16 cellular contexts compared by ENCODE assay signal in the genomic region with DNA sequence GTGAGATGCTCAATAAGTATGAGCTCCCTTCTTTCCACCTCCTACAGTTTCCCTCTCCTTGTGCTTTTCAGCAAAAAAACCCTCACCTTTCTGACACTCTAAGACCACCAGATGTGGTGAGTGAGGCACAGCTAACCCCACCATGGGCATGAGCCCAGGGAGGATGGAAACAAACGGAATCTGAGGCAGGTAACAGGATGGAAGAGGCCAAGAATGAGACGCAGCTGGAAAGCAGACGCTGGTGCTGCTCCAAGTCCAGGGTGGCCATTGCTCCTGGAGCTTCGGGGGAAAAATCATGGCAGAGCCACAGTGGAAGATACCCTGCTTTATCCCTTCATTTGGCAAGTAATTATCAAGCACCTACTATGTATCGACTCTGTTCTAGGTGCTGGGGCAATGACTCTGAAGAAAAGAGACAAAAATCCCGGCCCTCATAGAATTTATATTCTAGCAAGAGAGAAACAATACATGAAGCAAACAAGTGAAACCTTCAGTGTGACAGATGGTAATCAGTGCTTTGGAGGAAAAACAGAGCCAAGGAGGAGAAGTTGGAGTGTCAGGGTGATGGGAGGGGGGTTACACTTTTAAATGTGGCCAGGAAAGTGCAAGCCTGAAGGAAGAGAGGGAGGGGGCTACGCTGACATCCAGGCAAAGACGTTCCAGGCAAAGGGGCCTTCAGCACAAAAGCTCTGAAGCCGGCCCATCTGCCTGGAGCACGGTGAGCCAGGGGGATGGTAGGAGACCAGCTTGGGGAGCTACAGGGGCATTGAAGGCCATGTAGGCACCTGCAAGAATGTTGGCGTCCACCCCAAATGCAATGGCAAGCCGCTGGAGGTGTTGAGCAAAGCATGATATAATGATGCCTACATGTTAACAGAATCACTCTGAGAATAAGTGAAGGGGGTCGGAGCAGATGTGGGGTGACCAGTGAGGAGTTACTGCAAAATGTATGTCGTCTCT.
A peak's percentile ranks its signal among the peaks of the same experiment; 100 is the strongest.
DNase-seq lines count a peak whose midpoint lies in the region; ATAC-seq and TF ChIP-seq lines count a peak whose summit lies in the region.
"Had no signal": no experiment of that assay in that cellular context is flagged by ENCODE, and none has a peak within 500 bp of the region (broad histone marks: within the 10 kb centered on the region; RNA-seq: fewer than 3 reads in every experiment).

No MANE protein-coding gene starts in this region.

- no peak overlapping the region for H3K27ac Mint-ChIP-seq in activated CD8-positive, alpha-beta T cell treated with anti-CD3 and anti-CD28 coated beads, Interleukin-2, amount 10 ng/mL, durations not matched to agents 7 days and 5 days
- no peak overlapping the region for H3K27ac Mint-ChIP-seq in activated CD8-positive, alpha-beta T cell treated with anti-CD3 and anti-CD28 coated beads for 36 hours
- H3K27ac Mint-ChIP-seq in GM23338 = no peak overlapping the region

- intact Hi-C loops in activated CD8-positive, alpha-beta T cell treated with anti-CD3 and anti-CD28 coated beads for 36 hours (cut with micrococcal nuclease) = no loop called here
- intact Hi-C loops in colonic mucosa (cut with DNase I) = no loop called here
- intact Hi-C loops in sigmoid colon (cut with DNase I) = loop anchor here (10.0 kb wide), 1 partner anchor 165 kb away; no protein-coding TSS in a partner anchor

- WGBS in sigmoid colon, 2 donors = 90 to 92% methylated on average over 14 of the region's 14 CpGs

- H3K9me3 ChIP-seq in colonic mucosa = no peaks in the 10 kb centered on the region
- H3K9me3 ChIP-seq in sigmoid colon = no peaks in the 10 kb centered on the region
- H3K9me3 ChIP-seq: A549 had no signal

- TF ChIP-seq CTCF in activated CD8-positive, alpha-beta T cell treated with anti-CD3 and anti-CD28 coated beads for 36 hours (IDR thresholded peaks at IDR 0.05) = no peak
- no peak for TF ChIP-seq CTCF in GM23338 (conservative IDR thresholded peaks at IDR 0.05; ENCODE audit: low read depth in 2 of 2)
- no peak for TF ChIP-seq CTCF in colonic mucosa (IDR thresholded peaks at IDR 0.05)
- no peak for TF ChIP-seq CTCF in sigmoid colon (IDR thresholded peaks at IDR 0.05)

- H3K9ac ChIP-seq in colonic mucosa (ENCODE audit: low read depth in 2 of 2, low read length in 2 of 2) = no peak overlapping the region

- peak; percentile 14 for DNase-seq in activated CD8-positive, alpha-beta T cell treated with anti-CD3 and anti-CD28 coated beads, Interleukin-2, amount 10 ng/mL, durations not matched to agents 7 days and 5 days
- DNase-seq in activated CD8-positive, alpha-beta T cell treated with anti-CD3 and anti-CD28 coated beads for 36 hours = no peak
- DNase-seq in GM23338 (ENCODE audit: low spot score) (no peak), colonic mucosa (peak; percentile 4), sigmoid colon (peak; percentile 15), NCI-H2227 (lab: John Stamatoyannopoulos, UW; ENCODE audit: unreplicated experiment) (no peak)
- DNase-seq: DMS53, MV-4-11, NCI-H1417 treated with DMSO at 0.1 percent for 48 hours, NCI-H446 treated with DMSO at 0.1 percent for 48 hours had no signal

- no peak for TF ChIP-seq EP300 in sigmoid colon (IDR thresholded peaks at IDR 0.05)

- TF ChIP-seq POLR2A in sigmoid colon (IDR thresholded peaks at IDR 0.05) = no peak

- no peak overlapping the region for H3K4me2 ChIP-seq in GM23338
- H3K4me2 ChIP-seq: A549 had no signal

- peak overlapping the region; percentile 38; the same call in 1 of the 2 replicates for H2AFZ ChIP-seq in GM23338

- H3K9me2 ChIP-seq in GM23338 (ENCODE audit: insufficient read depth) = no peaks in the 10 kb centered on the region

- ATAC-seq in activated CD8-positive, alpha-beta T cell treated with anti-CD3 and anti-CD28 coated beads, Interleukin-2, amount 10 ng/mL, durations not matched to agents 7 days and 5 days = no peak
- no peak for ATAC-seq in activated CD8-positive, alpha-beta T cell treated with anti-CD3 and anti-CD28 coated beads for 36 hours
- ATAC-seq in GM23338 (no peak), GM18858 (IDR thresholded peaks at IDR 0.05; ENCODE audit: unreplicated experiment) (no peak), GM19351 (IDR thresholded peaks at IDR 0.05; ENCODE audit: unreplicated experiment) (no peak)
- ATAC-seq: A549, Panc1, Right ventricle myocardium inferior had no signal

- POLR2A ChIA-PET in activated CD8-positive, alpha-beta T cell treated with anti-CD3 and anti-CD28 coated beads, Interleukin-2, amount 10 ng/mL, durations not matched to agents 7 days and 5 days (lab: Charles Lee) = interaction anchor here (0.7 kb wide), 1 partner anchor 60 kb away, joined by 4 read pairs; no protein-coding TSS in a partner anchor
- POLR2A ChIA-PET in activated CD8-positive, alpha-beta T cell treated with anti-CD3 and anti-CD28 coated beads for 36 hours (lab: Charles Lee) = interaction anchor here (0.8 to 1.0 kb wide), 2 partner anchors 11 to 1539 kb away, joined by 3 read pairs; no protein-coding TSS in a partner anchor

- H3K9me3 Mint-ChIP-seq in activated CD8-positive, alpha-beta T cell treated with anti-CD3 and anti-CD28 coated beads, Interleukin-2, amount 10 ng/mL, durations not matched to agents 7 days and 5 days (ENCODE audit: insufficient read depth) = no peaks in the 10 kb centered on the region
- no peaks in the 10 kb centered on the region for H3K9me3 Mint-ChIP-seq in activated CD8-positive, alpha-beta T cell treated with anti-CD3 and anti-CD28 coated beads for 36 hours
- H3K9me3 Mint-ChIP-seq in GM23338 = no peaks in the 10 kb centered on the region; the same call in 2 of the 3 replicates

- H3F3A ChIP-seq in GM23338 (replicated peaks; ENCODE audit: low read depth) = no peaks in the 10 kb centered on the region

- no peaks in the 10 kb centered on the region for H3K79me2 ChIP-seq in GM23338 (replicated peaks; ENCODE audit: insufficient read depth)

- H3K27me3 ChIP-seq in GM23338 (ENCODE audit: insufficient read depth) (no peaks in the 10 kb centered on the region), colonic mucosa (no peaks in the 10 kb centered on the region), sigmoid colon (no peaks in the 10 kb centered on the region)

- no peak overlapping the region for H3K27ac ChIP-seq in GM23338 (ENCODE audit: low read depth)
- no peak overlapping the region for H3K27ac ChIP-seq in colonic mucosa
- H3K27ac ChIP-seq in sigmoid colon = no peak overlapping the region
- H3K27ac ChIP-seq: A549, C4-2B had no signal

- no peak overlapping the region for H3K4me3 Mint-ChIP-seq in activated CD8-positive, alpha-beta T cell treated with anti-CD3 and anti-CD28 coated beads, Interleukin-2, amount 10 ng/mL, durations not matched to agents 7 days and 5 days
- no peak overlapping the region for H3K4me3 Mint-ChIP-seq in activated CD8-positive, alpha-beta T cell treated with anti-CD3 and anti-CD28 coated beads for 36 hours
- H3K4me3 Mint-ChIP-seq in GM23338 = no peak overlapping the region

- no peaks in the 10 kb centered on the region for H4K20me1 ChIP-seq in GM23338 (replicated peaks; ENCODE audit: insufficient read depth)

- no peaks in the 10 kb centered on the region for H3K4me1 Mint-ChIP-seq in activated CD8-positive, alpha-beta T cell treated with anti-CD3 and anti-CD28 coated beads, Interleukin-2, amount 10 ng/mL, durations not matched to agents 7 days and 5 days (ENCODE audit: low read depth)
- no peaks in the 10 kb centered on the region for H3K4me1 Mint-ChIP-seq in activated CD8-positive, alpha-beta T cell treated with anti-CD3 and anti-CD28 coated beads for 36 hours (ENCODE audit: low read depth)
- peaks cover 6% of the 10 kb centered on the region for H3K4me1 Mint-ChIP-seq in GM23338

- CTCF ChIA-PET in activated CD8-positive, alpha-beta T cell treated with anti-CD3 and anti-CD28 coated beads, Interleukin-2, amount 10 ng/mL, durations not matched to agents 7 days and 5 days (lab: Charles Lee) = no interaction called here
- CTCF ChIA-PET in activated CD8-positive, alpha-beta T cell treated with anti-CD3 and anti-CD28 coated beads for 36 hours (lab: Charles Lee) = interaction anchor here (1.4 kb wide), 1 partner anchor 165 kb away, joined by 5 read pairs; no protein-coding TSS in a partner anchor

- H3K4me3 ChIP-seq in GM23338 (no peak overlapping the region), colonic mucosa (no peak overlapping the region), sigmoid colon (no peak overlapping the region)
- H3K4me3 ChIP-seq: A549 had no signal

- peaks cover 2% of the 10 kb centered on the region for H3K36me3 Mint-ChIP-seq in activated CD8-positive, alpha-beta T cell treated with anti-CD3 and anti-CD28 coated beads, Interleukin-2, amount 10 ng/mL, durations not matched to agents 7 days and 5 days (ENCODE audit: low read depth)
- H3K36me3 Mint-ChIP-seq in activated CD8-positive, alpha-beta T cell treated with anti-CD3 and anti-CD28 coated beads for 36 hours (ENCODE audit: low read depth) = no peaks in the 10 kb centered on the region
- no peaks in the 10 kb centered on the region for H3K36me3 Mint-ChIP-seq in GM23338 (ENCODE audit: low read depth)

- H3K36me3 ChIP-seq in GM23338 (ENCODE audit: insufficient read depth) = no peaks in the 10 kb centered on the region
- H3K36me3 ChIP-seq in colonic mucosa = no peaks in the 10 kb centered on the region
- no peaks in the 10 kb centered on the region for H3K36me3 ChIP-seq in sigmoid colon

- peaks cover 3% of the 10 kb centered on the region for H3K27me3 Mint-ChIP-seq in activated CD8-positive, alpha-beta T cell treated with anti-CD3 and anti-CD28 coated beads, Interleukin-2, amount 10 ng/mL, durations not matched to agents 7 days and 5 days (ENCODE audit: low read depth)
- no peaks in the 10 kb centered on the region for H3K27me3 Mint-ChIP-seq in activated CD8-positive, alpha-beta T cell treated with anti-CD3 and anti-CD28 coated beads for 36 hours
- peaks cover 3% of the 10 kb centered on the region for H3K27me3 Mint-ChIP-seq in GM23338 (ENCODE audit: insufficient read depth, low read depth, poor library complexity)

- H3K4me1 ChIP-seq in GM23338 (ENCODE audit: insufficient read depth) (no peaks in the 10 kb centered on the region), colonic mucosa (no peaks in the 10 kb centered on the region), sigmoid colon (no peaks in the 10 kb centered on the region)
- H3K4me1 ChIP-seq: A549 had no signal

TF ChIP-seq in GM23338, 12 proteins besides CTCF, POLR2A, EP300 and RAD21 (continues in another document):
- TF ChIP-seq POLR2AphosphoS5 (IDR thresholded peaks at IDR 0.05; ENCODE audit: low read depth) (no peak), ZNF331 (CRISPR knock-in tag; IDR thresholded peaks at IDR 0.05; ENCODE audit: low read depth) (no peak), EZH2phosphoT487 (IDR thresholded peaks at IDR 0.05; ENCODE audit: unreplicated experiment) (no peak)

Comparison
In these comparisons a context has a peak if more than half of its experiments do, and no peak if none do; other contexts are left out.
1. DNase-seq: peak in activated CD8-positive, alpha-beta T cell treated with anti-CD3 and anti-CD28 coated beads, Interleukin-2, amount 10 ng/mL, durations not matched to agents 7 days and 5 days (single experiment), colonic mucosa (single experiment) and sigmoid colon (single experiment); none in activated CD8-positive, alpha-beta T cell treated with anti-CD3 and anti-CD28 coated beads for 36 hours (single experiment), GM23338 (single experiment) and NCI-H2227 (single experiment).